16 cellular contexts compared by ENCODE assay signal in genomic region chr10:14306201-14306600, GRCh38.
"Had no signal": no experiment of that assay in that cellular context is flagged by ENCODE, and none has a peak within 500 bp of the region (broad histone marks: within the 10 kb centered on the region; RNA-seq: fewer than 3 reads in every experiment).

No MANE protein-coding gene starts in this region.

- H3K36me3 Mint-ChIP-seq: activated naive CD4-positive, alpha-beta T cell treated with anti-CD3 and anti-CD28 coated beads, Interleukin-2, amount 50 U/mL, for 72 hours; stimulated activated naive B cell treated with anti-CD40 and anti-IgM and Interleukin-4, amounts not matched to agents 10 μg/mL and 1 μg/mL and 100 μg/mL, for 72 hours had no signal

- H3K4me3 Mint-ChIP-seq: effector memory CD8-positive, alpha-beta T cell; nephron; stimulated activated naive B cell treated with anti-CD40 and anti-IgM and Interleukin-4, amounts not matched to agents 10 μg/mL and 1 μg/mL and 100 μg/mL, for 72 hours had no signal

- H3K9me3 Mint-ChIP-seq: activated naive CD4-positive, alpha-beta T cell treated with anti-CD3 and anti-CD28 coated beads, Interleukin-2, amount 50 U/mL, for 72 hours; effector memory CD8-positive, alpha-beta T cell; nephron had no signal

- DNase-seq: activated CD4-positive, alpha-beta T cell treated with anti-CD3 and anti-CD28 coated beads for 1 hour; activated CD8-positive, alpha-beta memory T cell treated with anti-CD3 and anti-CD28 coated beads for 24 hours; activated CD8-positive, alpha-beta memory T cell treated with anti-CD3 and anti-CD28 coated beads, Interleukin-2, amount 50 U/mL, for 48 hours; activated gamma-delta T cell treated with Interleukin-2 at 50 U/mL for 16 hours; activated T-cell treated with anti-CD3 and anti-CD28 coated beads, Interleukin-2, amount 50 U/mL, for 48 hours; adrenal gland; dermis blood vessel endothelial cell; effector memory CD8-positive, alpha-beta T cell; foreskin fibroblast; posterior cingulate gyrus; stimulated activated naive B cell treated with anti-CD40 and anti-IgM and Interleukin-4, amounts not matched to agents 10 μg/mL and 1 μg/mL and 100 μg/mL, for 72 hours; T-helper 2 cell; upper lobe of right lung; WERI-Rb-1 had no signal

- H3K27ac Mint-ChIP-seq: activated naive CD4-positive, alpha-beta T cell treated with anti-CD3 and anti-CD28 coated beads, Interleukin-2, amount 50 U/mL, for 72 hours; effector memory CD8-positive, alpha-beta T cell; nephron; stimulated activated naive B cell treated with anti-CD40 and anti-IgM and Interleukin-4, amounts not matched to agents 10 μg/mL and 1 μg/mL and 100 μg/mL, for 72 hours had no signal

- ATAC-seq: activated naive CD4-positive, alpha-beta T cell treated with anti-CD3 and anti-CD28 coated beads, Interleukin-2, amount 50 U/mL, for 72 hours; effector memory CD8-positive, alpha-beta T cell; stimulated activated naive B cell treated with anti-CD40 and anti-IgM and Interleukin-4, amounts not matched to agents 10 μg/mL and 1 μg/mL and 100 μg/mL, for 72 hours; upper lobe of right lung had no signal
